27 cellular contexts compared by ENCODE assay signal in genomic region chr9:7211657-7212056, GRCh38.
"Had no signal": no experiment of that assay in that cellular context is flagged by ENCODE, and none has a peak within 500 bp of the region (broad histone marks: within the 10 kb centered on the region; RNA-seq: fewer than 3 reads in every experiment).

No MANE protein-coding gene starts in this region.

- H3K4me1 ChIP-seq: parathyroid adenoma, psoas muscle, right atrium auricular region, spleen, testis, transverse colon had no signal

- H3K9ac ChIP-seq: parathyroid adenoma had no signal

- ATAC-seq: activated T-cell treated with anti-CD3 and anti-CD28 coated beads, Interleukin-2, amount 50 U/mL, for 4 hours; left cardiac atrium; left ventricle myocardium superior; psoas muscle had no signal

- H3K4me3 Mint-ChIP-seq: activated CD4-positive, alpha-beta memory T cell treated with anti-CD3 and anti-CD28 coated beads, Interleukin-2, amount 10 ng/mL, durations not matched to agents 7 days and 5 days; activated CD4-positive, alpha-beta T cell treated with anti-CD3 and anti-CD28 coated beads, Interleukin-2, amount 10 ng/mL, durations not matched to agents 7 days and 5 days; activated naive CD4-positive, alpha-beta T cell treated with anti-CD3 and anti-CD28 coated beads, Interleukin-2, amount 50 U/mL, for 24 hours; activated naive CD8-positive, alpha-beta T cell treated with anti-CD3 and anti-CD28 coated beads, Interleukin-2, amount 50 U/mL, for 24 hours; activated T-cell treated with anti-CD3 and anti-CD28 coated beads, Interleukin-2, amount 50 U/mL, for 4 hours; nephron; T-helper 1 cell treated with Interleukin-12 subunit alpha and Interleukin-12 subunit beta and Interleukin-4 antibody, amounts not matched to agents 30 μg/mL and 1 μg/mL, for 36 hours had no signal

- H3K9me3 Mint-ChIP-seq: activated CD4-positive, alpha-beta T cell treated with anti-CD3 and anti-CD28 coated beads, Interleukin-2, amount 10 ng/mL, durations not matched to agents 7 days and 5 days; activated naive CD4-positive, alpha-beta T cell treated with anti-CD3 and anti-CD28 coated beads, Interleukin-2, amount 50 U/mL, for 24 hours; activated naive CD8-positive, alpha-beta T cell treated with anti-CD3 and anti-CD28 coated beads, Interleukin-2, amount 50 U/mL, for 24 hours; activated T-cell treated with anti-CD3 and anti-CD28 coated beads, Interleukin-2, amount 50 U/mL, for 4 hours; nephron; T-helper 1 cell treated with Interleukin-12 subunit alpha and Interleukin-12 subunit beta and Interleukin-4 antibody, amounts not matched to agents 30 μg/mL and 1 μg/mL, for 36 hours had no signal

- FAIRE-seq: endothelial cell of umbilical vein had no signal

- H3K27me3 ChIP-seq: right atrium auricular region, testis, transverse colon had no signal

- H3K27ac ChIP-seq: parathyroid adenoma, psoas muscle, right atrium auricular region, spleen, testis, transverse colon, WERI-Rb-1 had no signal

- H3K36me3 ChIP-seq: right atrium auricular region, spleen, transverse colon, WERI-Rb-1 had no signal

- H3K36me3 Mint-ChIP-seq: activated naive CD4-positive, alpha-beta T cell treated with anti-CD3 and anti-CD28 coated beads, Interleukin-2, amount 50 U/mL, for 24 hours had no signal

- H3K9me3 ChIP-seq: mucosa of descending colon, psoas muscle, right atrium auricular region, spleen, testis, transverse colon had no signal

- H3K27me3 Mint-ChIP-seq: activated naive CD4-positive, alpha-beta T cell treated with anti-CD3 and anti-CD28 coated beads, Interleukin-2, amount 50 U/mL, for 24 hours had no signal

- H2AFZ ChIP-seq: parathyroid adenoma had no signal

- H3K79me2 ChIP-seq: parathyroid adenoma had no signal

- H3K27ac Mint-ChIP-seq: activated CD4-positive, alpha-beta memory T cell treated with anti-CD3 and anti-CD28 coated beads, Interleukin-2, amount 10 ng/mL, durations not matched to agents 7 days and 5 days; activated CD4-positive, alpha-beta T cell treated with anti-CD3 and anti-CD28 coated beads, Interleukin-2, amount 10 ng/mL, durations not matched to agents 7 days and 5 days; activated naive CD4-positive, alpha-beta T cell treated with anti-CD3 and anti-CD28 coated beads, Interleukin-2, amount 50 U/mL, for 24 hours; activated naive CD8-positive, alpha-beta T cell treated with anti-CD3 and anti-CD28 coated beads, Interleukin-2, amount 50 U/mL, for 24 hours; activated T-helper 2 cell treated with anti-CD3 and anti-CD28 coated beads, Interferon-gamma antibody, Interleukin-2, Interleukin-4, amounts not matched to agents 10 μg/mL and 5 μg/mL and 100 μg/mL, durations not matched to agents 14 hours and 24 hours and 36 hours; nephron; T-helper 1 cell treated with Interleukin-12 subunit alpha and Interleukin-12 subunit beta and Interleukin-4 antibody, amounts not matched to agents 30 μg/mL and 1 μg/mL, for 36 hours had no signal

- H3K4me3 ChIP-seq: mucosa of descending colon, psoas muscle, right atrium auricular region, spleen, testis, transverse colon had no signal

- DNase-seq: activated CD4-positive, alpha-beta memory T cell treated with anti-CD3 and anti-CD28 coated beads, Interleukin-2, amount 10 ng/mL, durations not matched to agents 7 days and 5 days; activated CD4-positive, alpha-beta T cell treated with anti-CD3 and anti-CD28 coated beads for 1 hour; activated CD4-positive, alpha-beta T cell treated with anti-CD3 and anti-CD28 coated beads, Interleukin-2, amount 10 ng/mL, durations not matched to agents 7 days and 5 days; activated CD8-positive, alpha-beta memory T cell treated with anti-CD3 and anti-CD28 coated beads, Interleukin-2, amount 50 U/mL, for 48 hours; activated naive CD8-positive, alpha-beta T cell treated with anti-CD3 and anti-CD28 coated beads, Interleukin-2, amount 50 U/mL, for 24 hours; activated T-cell treated with anti-CD3 and anti-CD28 coated beads, Interleukin-2, amount 50 U/mL, for 4 hours; cortex of kidney; foreskin fibroblast; islet precursor cell; left cardiac atrium; left ventricle myocardium superior; mucosa of descending colon; psoas muscle; spleen; stimulated activated naive CD4-positive, alpha-beta T cell; SW 1271; T-helper 9 cell; testis; transverse colon; WERI-Rb-1 had no signal
